Comparison of ENCODE assay signal across 21 cellular contexts in the genomic region with DNA sequence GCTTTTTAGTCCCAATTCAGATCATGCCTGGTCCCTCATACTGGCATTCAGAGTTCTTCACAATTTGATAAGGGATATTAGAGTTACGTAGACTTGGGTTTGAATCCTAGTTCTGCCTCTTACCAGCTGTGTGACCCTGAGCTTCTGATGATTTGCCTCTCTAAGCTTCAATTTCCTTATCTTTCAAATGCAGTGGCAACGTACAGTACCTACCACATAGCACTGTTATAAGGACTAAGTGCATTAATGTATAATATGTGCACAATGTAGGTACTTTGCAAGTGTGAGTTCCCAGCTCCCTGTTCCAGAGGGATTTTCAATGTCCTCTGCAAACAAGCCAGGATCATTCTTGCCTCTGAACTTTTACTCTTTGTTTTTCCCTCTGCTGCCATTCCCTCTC. TPM values are rescaled to one million over a fixed set of nuclear protein-coding genes. Genes with fewer than 3 reads are reported as not detected.
A peak's percentile ranks its signal among the peaks of the same experiment; 100 is the strongest.
DNase-seq lines count a peak whose midpoint lies in the region; ATAC-seq, FAIRE-seq and TF ChIP-seq lines count a peak whose summit lies in the region.
"Had no signal": no experiment of that assay in that cellular context is flagged by ENCODE, and none has a peak within 500 bp of the region (broad histone marks: within the 10 kb centered on the region; RNA-seq: fewer than 3 reads in every experiment).

No MANE protein-coding gene starts in this region.

- DNase-seq in activated CD4-positive, alpha-beta T cell treated with anti-CD3 and anti-CD28 coated beads, Interleukin-2, amount 10 ng/mL, durations not matched to agents 24 days and 14 days = no peak
- no peak for DNase-seq in activated CD4-positive, alpha-beta T cell treated with anti-CD3 and anti-CD28 coated beads for 48 hours
- no peak for DNase-seq in NB4 (ENCODE audit: low read depth)
- DNase-seq in GM12878 (ENCODE audit: low read depth, low spot score) = no peak
- DNase-seq in spleen = no peak
- no peak for DNase-seq in GM10266 (ENCODE audit: extremely low spot score)
- DNase-seq in left colon = no peak
- DNase-seq: KG1; NCI-H1105 treated with DMSO at 0.1 percent for 48 hours; NCI-H2171; NCI-H774; psoas muscle; stimulated activated naive CD4-positive, alpha-beta T cell treated with Interleukin-2 at 50 U/mL for 16 hours had no signal

- SMC1A ChIA-PET in GM12878 (lab: Charles Lee; ENCODE audit: uncharacterized antibody, unreplicated experiment) = interaction anchor here (1.0 to 12.4 kb wide), 3 partner anchors 19 to 241 kb away, joined by 3 to 188 read pairs (median 4); a partner anchor contains a TSS

- peaks cover 84% of the 10 kb centered on the region for H3K79me2 ChIP-seq in GM12878 (ENCODE audit: control insufficient read depth, insufficient read depth, low read length)

- 100% methylated on average over 2 of the region's 2 CpGs for WGBS in GM12878 (ENCODE audit: insufficient coverage, insufficient replicate concordance, low lambda C conversion rate, missing lambda C conversion rate)
- WGBS in spleen, 5 donors = 59 to 76% (median 63%) methylated on average over 2 of the region's 2 CpGs

- TF ChIP-seq POLR2A in NB4 (IDR thresholded peaks at IDR 0.05; ENCODE audit: extremely low read depth, insufficient read length) (no peak), GM12878 (IDR thresholded peaks at IDR 0.05; ENCODE audit: low read depth, low read length) (no peak), spleen (IDR thresholded peaks at IDR 0.05) (no peak)

- ATAC-seq in GM12878 (no peak), HG03442 (IDR thresholded peaks at IDR 0.05; ENCODE audit: unreplicated experiment) (no peak), left colon (no peak)
- ATAC-seq: A549, Panc1, psoas muscle, SK-N-SH treated with all-trans-retinoic acid at 6 μM for 48 hours had no signal

- no peak for TF ChIP-seq RAD21 in GM12878 (IDR thresholded peaks at IDR 0.05; ENCODE audit: insufficient read depth, low read depth, low read length)

- POLR2A ChIA-PET in GM12878 (lab: Charles Lee) = no interaction called here

- H3K4me3 ChIP-seq in NB4 (ENCODE audit: low read depth, low read length) (peak overlapping the region; percentile 27), GM12878 (no peak overlapping the region), spleen (peak overlapping the region in 1 of 8 donors; percentile 96)
- H3K4me3 ChIP-seq: A549, coronary artery, lung, psoas muscle had no signal

- peak overlapping the region; percentile 93 for H3K4me3 Mint-ChIP-seq in activated CD4-positive, alpha-beta T cell treated with anti-CD3 and anti-CD28 coated beads, Interleukin-2, amount 10 ng/mL, durations not matched to agents 24 days and 14 days
- H3K4me3 Mint-ChIP-seq: nephron had no signal

- H4K20me1 ChIP-seq in GM12878 (ENCODE audit: control insufficient read depth, insufficient read depth) = no peaks in the 10 kb centered on the region; the same call in none of the 2 replicates

- H3K36me3 ChIP-seq in GM12878 (ENCODE audit: control insufficient read depth in 2 of 2, insufficient read depth in 2 of 2, low read length in 1 of 2) (peaks cover 11 to 28% of the 10 kb centered on the region in 2 experiments), spleen (peaks cover 0 to 73% (median 17%) of the 10 kb centered on the region in 6 donors)

- no peaks in the 10 kb centered on the region for H3K27me3 ChIP-seq in GM12878 (replicated peaks in 1 of 2; ENCODE audit: control insufficient read depth in 2 of 2, insufficient read depth in 2 of 2, low read length in 1 of 2)
- H3K27me3 ChIP-seq in spleen (replicated peaks in 1 of 7) = no peaks in the 10 kb centered on the region

- intact Hi-C loops in activated CD4-positive, alpha-beta T cell treated with anti-CD3 and anti-CD28 coated beads, Interleukin-2, amount 10 ng/mL, durations not matched to agents 24 days and 14 days (cut with micrococcal nuclease) = no loop called here
- intact Hi-C loops in GM12878 (cut with micrococcal nuclease; ENCODE audit: unreplicated experiment) (no loop called here), spleen (cut with DNase I; ENCODE audit: low total_unique reads) (no loop called here), left colon (cut with DNase I, micrococcal nuclease) (no loop called here)

- H3K4me1 Mint-ChIP-seq in activated CD4-positive, alpha-beta T cell treated with anti-CD3 and anti-CD28 coated beads, Interleukin-2, amount 10 ng/mL, durations not matched to agents 24 days and 14 days = peaks cover 74% of the 10 kb centered on the region

- H3K9ac ChIP-seq in GM12878 (ENCODE audit: control insufficient read depth, insufficient read depth, low read length) = no peak overlapping the region

- peak overlapping the region; percentile 15; the same call in 1 of the 2 replicates for H3K4me2 ChIP-seq in GM12878 (ENCODE audit: control insufficient read depth, insufficient read depth)
- H3K4me2 ChIP-seq: A549 had no signal

- peaks cover 40% of the 10 kb centered on the region for H3K4me1 ChIP-seq in GM12878 (ENCODE audit: control insufficient read depth, insufficient read depth, low read length)
- peaks cover 72 to 98% (median 95%) of the 10 kb centered on the region in 6 donors for H3K4me1 ChIP-seq in spleen

- no peaks in the 10 kb centered on the region for H3K9me3 Mint-ChIP-seq in activated CD4-positive, alpha-beta T cell treated with anti-CD3 and anti-CD28 coated beads, Interleukin-2, amount 10 ng/mL, durations not matched to agents 24 days and 14 days
- H3K9me3 Mint-ChIP-seq: nephron had no signal

- RAD21 ChIA-PET in GM12878 (lab: Charles Lee; ENCODE audit: unreplicated experiment) = interaction anchor here (1.4 to 12.7 kb wide), 2 partner anchors 22 to 239 kb away, joined by 4 to 304 read pairs; a partner anchor contains a TSS

- no peak overlapping the region for H2AFZ ChIP-seq in GM12878 (ENCODE audit: control insufficient read depth, low read depth, low read length)

- CTCF ChIA-PET in GM12878 (lab: Yijun Ruan, JAX) = interaction anchor here (1.2 to 39.6 kb wide), 5 partner anchors 8 to 31 kb away, joined by 3 to 1047 read pairs (median 12); a partner anchor contains a TSS

- peak overlapping the region; percentile 85 for H3K27ac Mint-ChIP-seq in activated CD4-positive, alpha-beta T cell treated with anti-CD3 and anti-CD28 coated beads, Interleukin-2, amount 10 ng/mL, durations not matched to agents 24 days and 14 days
- H3K27ac Mint-ChIP-seq: nephron had no signal

- FAIRE-seq in GM12878 (lab: Jason Lieb, UNC) = no peak
- FAIRE-seq: A549, astrocyte had no signal

- no peak for TF ChIP-seq CTCF in NB4 (IDR thresholded peaks at IDR 0.05; ENCODE audit: low read depth, low read length)
- TF ChIP-seq CTCF in GM12878 (IDR thresholded peaks at IDR 0.05 in 2 of 3, conservative IDR thresholded peaks at IDR 0.05 in 1 of 3; ENCODE audit: control insufficient read depth in 2 of 3, extremely low read depth in 1 of 3, insufficient read depth in 1 of 3, low read depth in 3 of 3, low read length in 3 of 3) = no peak
- no peak for TF ChIP-seq CTCF in spleen (IDR thresholded peaks at IDR 0.05 in 8 of 11, conservative IDR thresholded peaks at IDR 0.05 in 3 of 11)
- TF ChIP-seq CTCF in GM10266 (IDR thresholded peaks at IDR 0.05; ENCODE audit: control insufficient read depth, insufficient read depth, low read depth, missing control alignments) = no peak

- peaks cover 76% of the 10 kb centered on the region for H3K36me3 Mint-ChIP-seq in activated CD4-positive, alpha-beta T cell treated with anti-CD3 and anti-CD28 coated beads, Interleukin-2, amount 10 ng/mL, durations not matched to agents 24 days and 14 days (ENCODE audit: low read depth)

- BruUV-seq in GM12878 (replicated peaks; lab: Mats Ljungman, UMichigan) = no TSS peak

- no peaks in the 10 kb centered on the region for H3K27me3 Mint-ChIP-seq in activated CD4-positive, alpha-beta T cell treated with anti-CD3 and anti-CD28 coated beads, Interleukin-2, amount 10 ng/mL, durations not matched to agents 24 days and 14 days

- H3K9me3 ChIP-seq in GM12878 (replicated peaks; ENCODE audit: control insufficient read depth, insufficient read depth, low read length) (no peaks in the 10 kb centered on the region), spleen (no peaks in the 10 kb centered on the region)
- H3K9me3 ChIP-seq: A549, psoas muscle had no signal

- in situ Hi-C loops in GM12878 (cut with MboI) = loop anchor here (25.0 kb wide), 1 partner anchor 554 kb away; a partner anchor contains a TSS

- H3K27ac ChIP-seq in GM12878 (ENCODE audit: control insufficient read depth, insufficient read depth) (no peak overlapping the region), spleen (peak overlapping the region in 7 of 8 donors; percentile 98 to 100 (median 99))
- H3K27ac ChIP-seq: A549, psoas muscle had no signal

- TF ChIP-seq EP300 in GM12878 (IDR thresholded peaks at IDR 0.05; ENCODE audit: borderline replicate concordance in 1 of 2, control insufficient read depth in 1 of 2, low read depth in 2 of 2, low read length in 2 of 2) = no peak

RNA-seq across cellular contexts. Expression of a gene that starts 7.3 kb away (rescaled TPM):
- total RNA-seq in activated CD4-positive, alpha-beta T cell treated with anti-CD3 and anti-CD28 coated beads, Interleukin-2, amount 10 ng/mL, durations not matched to agents 24 days and 14 days = 174 and 176 TPM in 2 replicates
- total RNA-seq in GM12878 (2013; cell fraction: nucleolus; rRNA removed) = 35.7 and 37.8 TPM in 2 replicates
- total RNA-seq in GM12878 (2014; rRNA removed) = 56.2 and 64.7 TPM in 2 replicates
- total RNA-seq in GM12878 (2014; rRNA removed; fragmentation: Illumina TruSeq; extraction: Trizol) = 47.7 and 48.8 TPM in 2 replicates
- 128 and 137 TPM in 2 replicates for total RNA-seq in GM12878 (2021)
- polyA plus RNA-seq in GM12878 (2011; ENCODE audit: low read depth) = 51.6 TPM
- polyA plus RNA-seq in GM12878 (2011; rRNA removed) = 45.0 and 121 TPM in 2 replicates
- polyA plus RNA-seq in GM12878 (2011; cell fraction: cytosol; rRNA removed) = 237 and 296 TPM in 2 replicates
- polyA plus RNA-seq in GM12878 (2011; cell fraction: nucleus; rRNA removed) = 108 and 111 TPM in 2 replicates
- 103 and 132 TPM in 2 replicates for polyA plus RNA-seq in GM12878 (2012)
- 51.4 and 98.2 TPM in 2 replicates for polyA plus RNA-seq in GM12878 (2014; fragmentation: Illumina TruSeq; extraction: Trizol)
- 10 to 100 TPM; 16.0 to 42.0 TPM for polyA plus RNA-seq in GM12878 (2014; fragmentation: Nextera tagmentation; extraction: Ambion mirVana)
- polyA plus RNA-seq in GM12878 (2014; rRNA removed) = 172 and 192 TPM in 2 replicates
- polyA plus RNA-seq in GM12878 (2016; fragmentation: Nextera tagmentation; extraction: Ambion mirVana) = 100 to 1,000 TPM in 1 of 2 experiments, 10 to 100 TPM in 1; 91.4 to 109 TPM
- 171 and 213 TPM in 2 replicates for polyA minus RNA-seq in GM12878 (2011; rRNA and poly(A)+ RNA removed)
- 95.8 and 106 TPM in 2 replicates for polyA minus RNA-seq in GM12878 (2011; cell fraction: cytosol; rRNA and poly(A)+ RNA removed)
- polyA minus RNA-seq in GM12878 (2011; cell fraction: nucleus; rRNA and poly(A)+ RNA removed) = 45.0 and 71.6 TPM in 2 replicates
- 100 to 1,000 TPM; 144 to 256 (median 155) TPM for total RNA-seq in spleen
- 100 to 1,000 TPM; 102 to 142 (median 107) TPM for polyA plus RNA-seq in spleen
- total RNA-seq in left colon = 10 to 100 TPM; 65.7 to 71.8 TPM

RNA-seq across cellular contexts. Expression of a gene that starts 22.0 kb away (rescaled TPM):
- total RNA-seq in activated CD4-positive, alpha-beta T cell treated with anti-CD3 and anti-CD28 coated beads, Interleukin-2, amount 10 ng/mL, durations not matched to agents 24 days and 14 days = 60.6 and 63.4 TPM in 2 replicates
- 113 and 116 TPM in 2 replicates for total RNA-seq in GM12878 (2013; cell fraction: nucleolus; rRNA removed)
- total RNA-seq in GM12878 (2014; rRNA removed) = 21.6 and 24.0 TPM in 2 replicates
- 24.9 and 26.0 TPM in 2 replicates for total RNA-seq in GM12878 (2014; rRNA removed; fragmentation: Illumina TruSeq; extraction: Trizol)
- 55.9 and 57.7 TPM in 2 replicates for total RNA-seq in GM12878 (2021)
- 36.6 TPM for polyA plus RNA-seq in GM12878 (2011; ENCODE audit: low read depth)
- polyA plus RNA-seq in GM12878 (2011; rRNA removed) = 36.3 and 39.3 TPM in 2 replicates
- polyA plus RNA-seq in GM12878 (2011; cell fraction: cytosol; rRNA removed) = 40.8 and 42.5 TPM in 2 replicates
- 68.6 and 72.6 TPM in 2 replicates for polyA plus RNA-seq in GM12878 (2011; cell fraction: nucleus; rRNA removed)
- polyA plus RNA-seq in GM12878 (2012) = 45.2 and 48.9 TPM in 2 replicates
- polyA plus RNA-seq in GM12878 (2014; fragmentation: Illumina TruSeq; extraction: Trizol) = 29.1 and 37.0 TPM in 2 replicates
- polyA plus RNA-seq in GM12878 (2014; fragmentation: Nextera tagmentation; extraction: Ambion mirVana) = 1 to 10 TPM; 8.6 to 9.9 TPM
- 26.7 and 31.0 TPM in 2 replicates for polyA plus RNA-seq in GM12878 (2014; rRNA removed)
- polyA plus RNA-seq in GM12878 (2016; fragmentation: Nextera tagmentation; extraction: Ambion mirVana) = 10 to 100 TPM; 31.8 to 36.8 TPM
- polyA minus RNA-seq in GM12878 (2011; rRNA and poly(A)+ RNA removed) = 143 and 245 TPM in 2 replicates
- 25.1 and 38.3 TPM in 2 replicates for polyA minus RNA-seq in GM12878 (2011; cell fraction: cytosol; rRNA and poly(A)+ RNA removed)
- polyA minus RNA-seq in GM12878 (2011; cell fraction: nucleus; rRNA and poly(A)+ RNA removed) = 42.4 and 62.3 TPM in 2 replicates
- 10 to 100 TPM; 55.4 to 85.2 (median 65.0) TPM for total RNA-seq in spleen
- 10 to 100 TPM; 13.0 to 22.5 (median 16.3) TPM for polyA plus RNA-seq in spleen
- 10 to 100 TPM; 64.7 to 65.4 TPM for total RNA-seq in left colon

RNA-seq across cellular contexts. Expression of a gene that starts 25.1 kb away (rescaled TPM):
- total RNA-seq in activated CD4-positive, alpha-beta T cell treated with anti-CD3 and anti-CD28 coated beads, Interleukin-2, amount 10 ng/mL, durations not matched to agents 24 days and 14 days = 30.0 and 32.5 TPM in 2 replicates
- total RNA-seq in GM12878 (2013; cell fraction: nucleolus; rRNA removed) = 33.0 and 36.2 TPM in 2 replicates
- total RNA-seq in GM12878 (2014; rRNA removed) (23.3 and 24.9 TPM in 2 replicates), GM12878 (2014; rRNA removed; fragmentation: Illumina TruSeq; extraction: Trizol) (12.3 and 13.1 TPM in 2 replicates), GM12878 (2021) (26.4 and 27.7 TPM in 2 replicates), spleen (10 to 100 TPM; 10.7 to 22.2 (median 13.3) TPM), left colon (10 to 100 TPM; 21.3 to 26.8 TPM)
- 21.2 TPM for polyA plus RNA-seq in GM12878 (2011; ENCODE audit: low read depth)
- polyA plus RNA-seq in GM12878 (2011; rRNA removed) (16.6 and 34.5 TPM in 2 replicates), GM12878 (2014; fragmentation: Illumina TruSeq; extraction: Trizol) (25.0 and 30.5 TPM in 2 replicates), GM12878 (2014; fragmentation: Nextera tagmentation; extraction: Ambion mirVana) (10 to 100 TPM; 25.4 to 37.4 TPM), GM12878 (2014; rRNA removed) (35.6 and 36.2 TPM in 2 replicates), GM12878 (2016; fragmentation: Nextera tagmentation; extraction: Ambion mirVana) (10 to 100 TPM; 33.4 to 37.2 TPM), spleen (10 to 100 TPM; 14.9 to 19.7 (median 15.1) TPM)
- polyA plus RNA-seq in GM12878 (2011; cell fraction: cytosol; rRNA removed) = 39.5 and 49.8 TPM in 2 replicates
- polyA plus RNA-seq in GM12878 (2011; cell fraction: nucleus; rRNA removed) = 66.3 and 87.2 TPM in 2 replicates
- 32.0 and 34.8 TPM in 2 replicates for polyA plus RNA-seq in GM12878 (2012)
- 43.8 and 54.2 TPM in 2 replicates for polyA minus RNA-seq in GM12878 (2011; rRNA and poly(A)+ RNA removed)
- polyA minus RNA-seq in GM12878 (2011; cell fraction: cytosol; rRNA and poly(A)+ RNA removed) = 13.0 and 13.3 TPM in 2 replicates
- polyA minus RNA-seq in GM12878 (2011; cell fraction: nucleus; rRNA and poly(A)+ RNA removed) = 11.4 and 12.9 TPM in 2 replicates

RNA-seq across cellular contexts. Expression of a gene that starts 36.1 kb away (rescaled TPM):
- total RNA-seq in activated CD4-positive, alpha-beta T cell treated with anti-CD3 and anti-CD28 coated beads, Interleukin-2, amount 10 ng/mL, durations not matched to agents 24 days and 14 days = 122 and 129 TPM in 2 replicates
- total RNA-seq in GM12878 (2013; cell fraction: nucleolus; rRNA removed) = 266 and 283 TPM in 2 replicates
- total RNA-seq in GM12878 (2014; rRNA removed) (108 and 115 TPM in 2 replicates), GM12878 (2014; rRNA removed; fragmentation: Illumina TruSeq; extraction: Trizol) (87.2 and 87.4 TPM in 2 replicates), GM12878 (2021) (69.1 and 74.8 TPM in 2 replicates), spleen (100 to 1,000 TPM in 3 of 7 donors, 10 to 100 TPM in 4; 71.2 to 171 (median 99.7) TPM), left colon (10 to 100 TPM; 47.9 to 55.9 TPM)
- polyA plus RNA-seq in GM12878 (2011; ENCODE audit: low read depth) = 31.5 TPM
- polyA plus RNA-seq in GM12878 (2011; rRNA removed) (60.6 and 88.1 TPM in 2 replicates), GM12878 (2014; fragmentation: Illumina TruSeq; extraction: Trizol) (72.0 and 96.6 TPM in 2 replicates), GM12878 (2014; fragmentation: Nextera tagmentation; extraction: Ambion mirVana) (10 to 100 TPM; 21.7 to 23.7 TPM), GM12878 (2014; rRNA removed) (75.7 and 82.9 TPM in 2 replicates), GM12878 (2016; fragmentation: Nextera tagmentation; extraction: Ambion mirVana) (10 to 100 TPM; 47.8 to 56.0 TPM), spleen (10 to 100 TPM; 12.6 to 21.4 (median 16.9) TPM)
- 134 and 136 TPM in 2 replicates for polyA plus RNA-seq in GM12878 (2011; cell fraction: cytosol; rRNA removed)
- 134 and 159 TPM in 2 replicates for polyA plus RNA-seq in GM12878 (2011; cell fraction: nucleus; rRNA removed)
- 34.0 and 39.3 TPM in 2 replicates for polyA plus RNA-seq in GM12878 (2012)
- 237 and 286 TPM in 2 replicates for polyA minus RNA-seq in GM12878 (2011; rRNA and poly(A)+ RNA removed)
- polyA minus RNA-seq in GM12878 (2011; cell fraction: cytosol; rRNA and poly(A)+ RNA removed) = 82.7 and 83.8 TPM in 2 replicates
- 64.2 and 108 TPM in 2 replicates for polyA minus RNA-seq in GM12878 (2011; cell fraction: nucleus; rRNA and poly(A)+ RNA removed)
